6 cellular contexts compared by ENCODE assay signal in genomic region chr4:123972031-123972430, GRCh38.
"Had no signal": no experiment of that assay in that cellular context is flagged by ENCODE, and none has a peak within 500 bp of the region (broad histone marks: within the 10 kb centered on the region; RNA-seq: fewer than 3 reads in every experiment).

No MANE protein-coding gene starts in this region.

- H3K4me3 ChIP-seq: GM23338, K562 had no signal

- DNase-seq: H9, HFFc6, IMR-90, KG1 had no signal

- H3K4me2 ChIP-seq: GM23338 had no signal

- H2AFZ ChIP-seq: GM23338 had no signal
